1 cellular context compared by ENCODE assay signal in genomic region chr7:55070271-55070743, GRCh38.
A peak's percentile ranks its signal among the peaks of the same experiment; 100 is the strongest.
TF ChIP-seq lines count a peak whose summit lies in the region.

No MANE protein-coding gene starts in this region.

TF ChIP-seq in GM12878, 131 proteins besides CTCF, POLR2A, EP300 and RAD21:
- TF ChIP-seq BCL3 (IDR thresholded peaks at IDR 0.05; ENCODE audit: borderline replicate concordance, insufficient read depth, low read depth, low read length, poor library complexity, severe bottlenecking) (peak; percentile 85), PBX3 (IDR thresholded peaks at IDR 0.05; ENCODE audit: insufficient replicate concordance, low read depth, low read length) (peak; percentile 11), ZNF687 (IDR thresholded peaks at IDR 0.05) (no peak), SRF (IDR thresholded peaks at IDR 0.05; ENCODE audit: low read depth in 2 of 2, low read length in 2 of 2) (no peak), GABPA (IDR thresholded peaks at IDR 0.05; ENCODE audit: low read depth) (no peak), KDM1A (IDR thresholded peaks at IDR 0.05; ENCODE audit: borderline replicate concordance) (no peak), SUPT20H (IDR thresholded peaks at IDR 0.05; ENCODE audit: borderline replicate concordance, control insufficient read depth, low read depth, low read length) (no peak)
